16 cellular contexts compared by ENCODE assay signal in genomic region chr9:107683566-107683965, GRCh38.
A peak's percentile ranks its signal among the peaks of the same experiment; 100 is the strongest.
DNase-seq lines count a peak whose midpoint lies in the region; ATAC-seq and TF ChIP-seq lines count a peak whose summit lies in the region.
"Had no signal": no experiment of that assay in that cellular context is flagged by ENCODE, and none has a peak within 500 bp of the region (broad histone marks: within the 10 kb centered on the region; RNA-seq: fewer than 3 reads in every experiment).

No MANE protein-coding gene starts in this region.

- H3K4me3 ChIP-seq in neural progenitor cell: no peak overlapping the region
- H3K4me3 ChIP-seq: testis had no signal

- H3K27me3 ChIP-seq in neural progenitor cell: no peaks in the 10 kb centered on the region
- H3K27me3 ChIP-seq: testis had no signal

- H3K4me2 ChIP-seq in neural progenitor cell: no peak overlapping the region

- peak overlapping the region; percentile 93 for H3K27ac Mint-ChIP-seq in endothelial cell (ENCODE audit: unreplicated experiment)
- no peak overlapping the region for H3K27ac Mint-ChIP-seq in neural progenitor cell
- H3K27ac Mint-ChIP-seq: activated CD4-positive, alpha-beta T cell treated with anti-CD3 and anti-CD28 coated beads for 36 hours had no signal

- no peaks in the 10 kb centered on the region for H3K4me1 ChIP-seq in neural progenitor cell
- H3K4me1 ChIP-seq: testis had no signal

- no peaks in the 10 kb centered on the region for H3K79me2 ChIP-seq in neural progenitor cell (ENCODE audit: low read depth)

- ATAC-seq in GM18502 (IDR thresholded peaks at IDR 0.05; ENCODE audit: poor library complexity, unreplicated experiment): no peak
- ATAC-seq: activated CD4-positive, alpha-beta T cell treated with anti-CD3 and anti-CD28 coated beads for 36 hours had no signal

- DNase-seq in CD1c-positive myeloid dendritic cell (ENCODE audit: extremely low spot score) (peak; percentile 75), MV-4-11 (lab: John Stamatoyannopoulos, UW) (peak; percentile 79), endothelial cell (ENCODE audit: low spot score) (peak; percentile 8), neural progenitor cell (ENCODE audit: low spot score) (no peak), NCI-H345 treated with DMSO at 0.1 percent for 48 hours (lab: John Stamatoyannopoulos, UW; ENCODE audit: unreplicated experiment) (no peak), NCI-H146 (lab: John Stamatoyannopoulos, UW) (no peak)
- no peak for DNase-seq in activated effector memory CD4-positive, alpha-beta T cell treated with anti-CD3 and anti-CD28 coated beads, Interleukin-2, amount 50 U/mL, for 16 hours
- DNase-seq: activated CD4-positive, alpha-beta T cell treated with anti-CD3 and anti-CD28 coated beads for 36 hours; hippocampal formation; KG1; NCI-H345; stimulated activated CD4-positive, alpha-beta T cell treated with anti-CD3 and anti-CD28 coated beads, Interleukin-4, amount 100 ng/mL, for 4 hours; stimulated activated CD8-positive, alpha-beta memory T cell treated with anti-CD3 and anti-CD28 coated beads, Interleukin-4, amount 100 ng/mL, for 48 hours; T1000; testis had no signal

- peaks cover 3% of the 10 kb centered on the region for H3K27me3 Mint-ChIP-seq in endothelial cell (ENCODE audit: unreplicated experiment)
- H3K27me3 Mint-ChIP-seq in neural progenitor cell (ENCODE audit: insufficient read depth, low read depth): peaks cover 2% of the 10 kb centered on the region

- no peak overlapping the region for H3K9ac ChIP-seq in neural progenitor cell

- H3K36me3 ChIP-seq in neural progenitor cell: no peaks in the 10 kb centered on the region

- H4K20me1 ChIP-seq in neural progenitor cell (ENCODE audit: low read depth): no peaks in the 10 kb centered on the region

- no peak overlapping the region for H3K27ac ChIP-seq in neural progenitor cell
- H3K27ac ChIP-seq: testis had no signal

- no peaks in the 10 kb centered on the region for H3F3A ChIP-seq in neural progenitor cell (ENCODE audit: low read depth)

- peak overlapping the region; percentile 9 for H2AFZ ChIP-seq in neural progenitor cell (replicated peaks)

- H3K36me3 Mint-ChIP-seq in endothelial cell (ENCODE audit: low read depth, unreplicated experiment): no peaks in the 10 kb centered on the region
- H3K36me3 Mint-ChIP-seq in neural progenitor cell: no peaks in the 10 kb centered on the region

- H3K9me3 ChIP-seq in neural progenitor cell (ENCODE audit: low read depth): no peaks in the 10 kb centered on the region
- H3K9me3 ChIP-seq: testis had no signal

- H3K4me3 Mint-ChIP-seq in endothelial cell (ENCODE audit: unreplicated experiment) (no peak overlapping the region), neural progenitor cell (no peak overlapping the region)
- H3K4me3 Mint-ChIP-seq: activated CD4-positive, alpha-beta T cell treated with anti-CD3 and anti-CD28 coated beads for 36 hours had no signal

- H3K4me1 Mint-ChIP-seq in endothelial cell (ENCODE audit: unreplicated experiment) (peaks cover 31% of the 10 kb centered on the region), neural progenitor cell (no peaks in the 10 kb centered on the region)
- H3K4me1 Mint-ChIP-seq: activated CD4-positive, alpha-beta T cell treated with anti-CD3 and anti-CD28 coated beads for 36 hours had no signal

- H3K9me3 Mint-ChIP-seq in endothelial cell (ENCODE audit: unreplicated experiment) (no peaks in the 10 kb centered on the region), neural progenitor cell (no peaks in the 10 kb centered on the region)

- TF ChIP-seq CTCF in endothelial cell (IDR thresholded peaks at IDR 0.05; ENCODE audit: unreplicated experiment) (no peak), neural progenitor cell (IDR thresholded peaks at IDR 0.05) (no peak)

Comparison
In these comparisons a context has a peak if more than half of its experiments do, and no peak if none do; other contexts are left out.
1. DNase-seq: peak in CD1c-positive myeloid dendritic cell (single experiment), MV-4-11 (single experiment) and endothelial cell (single experiment); none in neural progenitor cell (single experiment), activated effector memory CD4-positive, alpha-beta T cell treated with anti-CD3 and anti-CD28 coated beads, Interleukin-2, amount 50 U/mL, for 16 hours (single experiment), NCI-H345 treated with DMSO at 0.1 percent for 48 hours (single experiment) and NCI-H146 (single experiment).